Comparison of ENCODE assay signal across 20 cellular contexts in the genomic region with DNA sequence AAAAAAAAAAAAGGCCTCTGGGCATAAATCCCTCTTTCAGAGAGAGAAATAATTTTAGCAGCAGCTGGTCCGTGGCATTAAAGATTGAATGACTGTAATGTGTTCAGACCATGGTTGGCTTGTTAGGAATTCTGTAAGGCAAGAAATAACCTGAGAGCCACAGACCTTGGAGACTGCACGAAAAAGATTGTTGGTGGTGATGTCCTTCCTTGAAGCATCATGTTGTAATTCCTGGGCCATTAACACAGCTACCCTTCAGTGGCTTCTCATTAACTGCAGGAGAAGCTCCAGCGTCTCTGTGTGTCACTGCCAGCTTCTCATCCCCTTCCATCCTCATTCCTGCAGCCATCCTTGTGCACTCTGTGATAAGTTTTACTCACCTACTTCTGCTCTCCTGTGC.
"Had no signal": no experiment of that assay in that cellular context is flagged by ENCODE, and none has a peak within 500 bp of the region (broad histone marks: within the 10 kb centered on the region; RNA-seq: fewer than 3 reads in every experiment).

No MANE protein-coding gene starts in this region.

- H3K4me3 ChIP-seq: esophagus squamous epithelium, hepatocyte, lung, thoracic aorta, upper lobe of left lung had no signal

- H2AFZ ChIP-seq: hepatocyte had no signal

- H3K4me1 ChIP-seq: upper lobe of left lung had no signal

- H3K27ac ChIP-seq: esophagus squamous epithelium, hepatocyte, thoracic aorta, upper lobe of left lung had no signal

- H3K4me2 ChIP-seq: hepatocyte had no signal

- H3K36me3 Mint-ChIP-seq: activated CD4-positive, alpha-beta memory T cell treated with anti-CD3 and anti-CD28 coated beads for 36 hours; activated naive CD8-positive, alpha-beta T cell treated with anti-CD3 and anti-CD28 coated beads for 36 hours; stimulated activated memory B cell treated with anti-CD40 and anti-IgM and Interleukin-4, amounts not matched to agents 10 μg/mL and 1 μg/mL and 100 μg/mL, for 72 hours; T-cell had no signal

- H3K9me3 ChIP-seq: esophagus squamous epithelium, thoracic aorta, upper lobe of left lung had no signal

- H3K27me3 ChIP-seq: esophagus squamous epithelium, hepatocyte, upper lobe of left lung had no signal

- DNase-seq: activated B cell treated with CpG ODN at 0.5 μM for 24 hours; activated CD4-positive, alpha-beta memory T cell treated with anti-CD3 and anti-CD28 coated beads for 36 hours; activated CD4-positive, alpha-beta T cell treated with anti-CD3 and anti-CD28 coated beads for 4 hours; activated naive CD4-positive, alpha-beta T cell; activated naive CD8-positive, alpha-beta T cell treated with anti-CD3 and anti-CD28 coated beads for 36 hours; amygdala; dermis blood vessel endothelial cell; effector memory CD4-positive, alpha-beta T cell; esophagus squamous epithelium; left colon; midbrain; stimulated activated CD4-positive, alpha-beta T cell treated with anti-CD3 and anti-CD28 coated beads, Interleukin-4, amount 100 ng/mL, for 4 hours; T-cell; T-helper 9 cell; upper lobe of left lung had no signal

- H3K4me3 Mint-ChIP-seq: activated B cell treated with CpG ODN at 0.5 μM for 24 hours; activated CD4-positive, alpha-beta memory T cell treated with anti-CD3 and anti-CD28 coated beads for 36 hours; activated naive CD8-positive, alpha-beta T cell treated with anti-CD3 and anti-CD28 coated beads for 36 hours; stimulated activated memory B cell treated with anti-CD40 and anti-IgM and Interleukin-4, amounts not matched to agents 10 μg/mL and 1 μg/mL and 100 μg/mL, for 72 hours; T-cell had no signal

- H3K9me3 Mint-ChIP-seq: activated B cell treated with CpG ODN at 0.5 μM for 24 hours; activated CD4-positive, alpha-beta memory T cell treated with anti-CD3 and anti-CD28 coated beads for 36 hours; activated naive CD8-positive, alpha-beta T cell treated with anti-CD3 and anti-CD28 coated beads for 36 hours; stimulated activated memory B cell treated with anti-CD40 and anti-IgM and Interleukin-4, amounts not matched to agents 10 μg/mL and 1 μg/mL and 100 μg/mL, for 72 hours; T-cell had no signal

- H3K36me3 ChIP-seq: esophagus squamous epithelium, thoracic aorta, upper lobe of left lung had no signal

- ATAC-seq: left colon; sciatic nerve; stimulated activated memory B cell treated with anti-CD40 and anti-IgM and Interleukin-4, amounts not matched to agents 10 μg/mL and 1 μg/mL and 100 μg/mL, for 72 hours; T-cell had no signal

- H3K27me3 Mint-ChIP-seq: stimulated activated memory B cell treated with anti-CD40 and anti-IgM and Interleukin-4, amounts not matched to agents 10 μg/mL and 1 μg/mL and 100 μg/mL, for 72 hours had no signal

- H3K27ac Mint-ChIP-seq: activated B cell treated with CpG ODN at 0.5 μM for 24 hours; activated CD4-positive, alpha-beta memory T cell treated with anti-CD3 and anti-CD28 coated beads for 36 hours; activated naive CD8-positive, alpha-beta T cell treated with anti-CD3 and anti-CD28 coated beads for 36 hours; T-cell had no signal
